Comparison of ENCODE assay signal across 14 cellular contexts in the genomic region with DNA sequence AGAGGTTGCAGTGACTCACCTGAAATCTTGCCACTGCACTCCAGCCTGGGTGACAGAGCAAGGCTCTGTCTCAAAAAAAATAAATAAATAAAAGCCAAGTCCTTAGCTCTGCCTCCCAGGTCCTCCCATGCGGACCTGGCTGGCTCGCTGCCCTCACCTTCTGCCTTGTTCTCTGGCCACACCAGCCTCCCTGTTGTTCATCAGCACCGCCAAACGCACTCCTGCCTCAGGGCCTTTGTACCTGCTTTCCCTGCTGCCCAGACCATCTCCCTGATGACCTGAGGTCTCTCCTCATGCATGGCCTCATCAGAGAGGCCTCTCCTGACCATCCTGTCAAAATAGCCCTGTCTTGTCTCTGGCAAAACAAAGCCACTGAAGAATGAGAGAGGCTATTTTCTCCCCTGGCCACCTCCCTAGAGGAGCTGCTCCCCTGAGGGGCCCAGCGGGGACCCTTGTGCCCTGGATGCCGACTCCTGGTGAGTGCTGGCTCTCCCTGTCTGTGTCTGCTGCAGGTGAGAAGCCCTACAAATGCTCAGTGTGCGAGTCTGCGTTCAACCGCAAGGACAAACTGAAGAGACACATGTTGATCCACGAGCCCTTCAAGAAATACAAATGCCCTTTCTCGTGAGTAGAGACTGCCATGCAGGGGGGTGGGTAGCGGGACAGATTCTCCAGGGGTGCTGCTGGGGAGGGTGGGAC. TPM values are rescaled to one million over a fixed set of nuclear protein-coding genes. Genes with fewer than 3 reads are reported as not detected.
DNase-seq lines count a peak whose midpoint lies in the region; ATAC-seq and TF ChIP-seq lines count a peak whose summit lies in the region.
"Had no signal": no experiment of that assay in that cellular context is flagged by ENCODE, and none has a peak within 500 bp of the region (broad histone marks: within the 10 kb centered on the region; RNA-seq: fewer than 3 reads in every experiment).

No MANE protein-coding gene starts in this region.

- H3K4me3 ChIP-seq in mucosa of stomach (ENCODE audit: low read length): peak overlapping the region; percentile 6
- H3K4me3 ChIP-seq in transverse colon: no peak overlapping the region
- H3K4me3 ChIP-seq: gastroesophageal sphincter, pancreas had no signal

- H3K27me3 ChIP-seq in mucosa of stomach (ENCODE audit: control insufficient read depth, insufficient read depth, low read length) (no peaks in the 10 kb centered on the region), transverse colon (no peaks in the 10 kb centered on the region)
- H3K27me3 ChIP-seq: gastroesophageal sphincter, pancreas had no signal

- 84% methylated on average over 12 of the region's 12 CpGs; no CpG with 5 or more reads in 1 of the 2 donors for WGBS in transverse colon (ENCODE audit: low coverage in 1 of 2), 2 donors

- H3K36me3 ChIP-seq in mucosa of stomach (ENCODE audit: control insufficient read depth, insufficient read depth, low read length) (no peaks in the 10 kb centered on the region), transverse colon (no peaks in the 10 kb centered on the region)
- H3K36me3 ChIP-seq: pancreas had no signal

- CTCF ChIA-PET in activated CD8-positive, alpha-beta memory T cell treated with anti-CD3 and anti-CD28 coated beads, Interleukin-2, amount 10 ng/mL, durations not matched to agents 7 days and 5 days (lab: Charles Lee): no interaction called here

- peaks cover 1% of the 10 kb centered on the region for H3K36me3 Mint-ChIP-seq in activated CD8-positive, alpha-beta memory T cell treated with anti-CD3 and anti-CD28 coated beads, Interleukin-2, amount 10 ng/mL, durations not matched to agents 7 days and 5 days

- H3K4me1 ChIP-seq in mucosa of stomach (ENCODE audit: control insufficient read depth, insufficient read depth, low read length) (peaks cover 44% of the 10 kb centered on the region), transverse colon (peaks cover 27 to 50% (median 37%) of the 10 kb centered on the region in 4 donors)

- H3K9me3 Mint-ChIP-seq in activated CD8-positive, alpha-beta memory T cell treated with anti-CD3 and anti-CD28 coated beads, Interleukin-2, amount 10 ng/mL, durations not matched to agents 7 days and 5 days (ENCODE audit: low read depth): no peaks in the 10 kb centered on the region

- in situ Hi-C loops in transverse colon (cut with MboI; ENCODE audit: low pct_ligation_motif_present in 1 of 4, low pct_unique_long_range_greater_than_20kb in 1 of 4, low sequenced_read_pairs in 3 of 4): no loop called here

- no peak overlapping the region for H3K4me3 Mint-ChIP-seq in activated CD8-positive, alpha-beta memory T cell treated with anti-CD3 and anti-CD28 coated beads, Interleukin-2, amount 10 ng/mL, durations not matched to agents 7 days and 5 days

- H3K27ac Mint-ChIP-seq in activated CD8-positive, alpha-beta memory T cell treated with anti-CD3 and anti-CD28 coated beads, Interleukin-2, amount 10 ng/mL, durations not matched to agents 7 days and 5 days: peak overlapping the region; percentile 55

- H3K27ac ChIP-seq in VCaP: peak overlapping the region; percentile 65
- H3K27ac ChIP-seq in transverse colon: peak overlapping the region; percentile 87 to 92 (median 90)
- H3K27ac ChIP-seq: KMS-11 had no signal

- no peak for DNase-seq in activated CD8-positive, alpha-beta memory T cell treated with anti-CD3 and anti-CD28 coated beads, Interleukin-2, amount 10 ng/mL, durations not matched to agents 7 days and 5 days
- DNase-seq in activated CD8-positive, alpha-beta memory T cell treated with anti-CD3 and anti-CD28 coated beads for 24 hours: no peak
- DNase-seq in transverse colon: peak; percentile 60
- DNase-seq in DMS79 treated with DMSO at 0.1 percent for 48 hours (lab: John Stamatoyannopoulos, UW): no peak
- DNase-seq: activated T-cell treated with anti-CD3 and anti-CD28 coated beads, Interleukin-2, amount 50 U/mL, for 1 hour; cerebellar nuclear complex; NCI-H1436 treated with DMSO at 0.1 percent for 48 hours had no signal

- H3K9ac ChIP-seq in mucosa of stomach (ENCODE audit: low read length): no peak overlapping the region
- H3K9ac ChIP-seq: KMS-11 had no signal

- intact Hi-C loops in transverse colon (cut with DNase I; ENCODE audit: low total_unique reads): no loop called here

- peaks cover 38% of the 10 kb centered on the region for H3K4me1 Mint-ChIP-seq in activated CD8-positive, alpha-beta memory T cell treated with anti-CD3 and anti-CD28 coated beads, Interleukin-2, amount 10 ng/mL, durations not matched to agents 7 days and 5 days

- H3K27me3 Mint-ChIP-seq in activated CD8-positive, alpha-beta memory T cell treated with anti-CD3 and anti-CD28 coated beads, Interleukin-2, amount 10 ng/mL, durations not matched to agents 7 days and 5 days: no peaks in the 10 kb centered on the region

- TF ChIP-seq POLR2A in transverse colon (IDR thresholded peaks at IDR 0.05): no peak

- H3K9me3 ChIP-seq in mucosa of stomach (ENCODE audit: control insufficient read depth, low read length) (no peaks in the 10 kb centered on the region), transverse colon (no peaks in the 10 kb centered on the region)
- H3K9me3 ChIP-seq: gastroesophageal sphincter, pancreas had no signal

- TF ChIP-seq EP300 in transverse colon (IDR thresholded peaks at IDR 0.05; ENCODE audit: low read depth): no peak

- TF ChIP-seq CTCF in VCaP (conservative IDR thresholded peaks at IDR 0.05): no peak
- no peak for TF ChIP-seq CTCF in transverse colon (IDR thresholded peaks at IDR 0.05)

- ATAC-seq in activated CD8-positive, alpha-beta memory T cell treated with anti-CD3 and anti-CD28 coated beads, Interleukin-2, amount 10 ng/mL, durations not matched to agents 7 days and 5 days: no peak
- ATAC-seq in HG03175 (IDR thresholded peaks at IDR 0.05; ENCODE audit: unreplicated experiment) (no peak), HG03025 (IDR thresholded peaks at IDR 0.05; ENCODE audit: low FRiP score, unreplicated experiment) (no peak)

RNA-seq across cellular contexts. Expression of gene CHMP4B, which starts 22.6 kb away (rescaled TPM):
- 10 to 100 TPM; 79.4 to 81.9 TPM for total RNA-seq in activated CD8-positive, alpha-beta memory T cell treated with anti-CD3 and anti-CD28 coated beads, Interleukin-2, amount 10 ng/mL, durations not matched to agents 7 days and 5 days
- total RNA-seq in transverse colon: 100 to 1,000 TPM; 182 to 263 (median 213) TPM

RNA-seq across cellular contexts. Expression of gene ZNF341, which starts 56.7 kb away (rescaled TPM):
- 1 to 10 TPM; 6.5 to 7.4 TPM for total RNA-seq in activated CD8-positive, alpha-beta memory T cell treated with anti-CD3 and anti-CD28 coated beads, Interleukin-2, amount 10 ng/mL, durations not matched to agents 7 days and 5 days
- total RNA-seq in transverse colon: 1 to 10 TPM; 3.8 to 7.2 (median 7.1) TPM
